ENCODE assay signal across 8 cellular contexts in the genomic region with DNA sequence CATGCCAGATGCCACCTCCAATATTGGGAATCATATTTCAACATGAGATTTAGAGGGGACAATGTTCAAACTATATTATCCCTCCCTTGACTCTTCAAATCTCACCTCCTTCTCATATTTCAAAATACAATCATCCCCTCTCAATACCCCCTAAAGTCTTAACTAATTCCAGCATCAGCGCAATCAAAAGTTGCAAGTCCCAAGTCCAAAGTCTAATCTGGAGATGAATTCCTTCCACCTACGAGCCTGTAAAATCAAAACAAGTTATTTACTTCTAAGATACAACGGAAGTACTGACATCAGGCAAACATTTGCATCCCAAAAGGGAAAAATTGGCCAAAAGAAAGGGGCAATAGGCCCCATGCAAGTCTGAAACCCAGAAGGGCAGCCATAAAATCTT.
"Had no signal": no experiment of that assay in that cellular context is flagged by ENCODE, and none has a peak within 500 bp of the region (broad histone marks: within the 10 kb centered on the region; RNA-seq: fewer than 3 reads in every experiment).

No MANE protein-coding gene starts in this region.

- H3K27ac ChIP-seq: GM23248 had no signal

- H3K4me3 ChIP-seq: GM23248, HAP-1, K562 had no signal

- H2AFZ ChIP-seq: GM23248 had no signal

- DNase-seq: GM23248, GOT3, H7, HFFc6, IMR-90 had no signal

- ATAC-seq: HCT116, K562 had no signal

- H3K9ac ChIP-seq: GM23248 had no signal

- H3K36me3 ChIP-seq: HAP-1 had no signal

- H3K9me3 ChIP-seq: HAP-1 had no signal
